19 cellular contexts compared by ENCODE assay signal in genomic region chr2:240457223-240458043, GRCh38. TPM values are rescaled to one million over a fixed set of nuclear protein-coding genes. Genes with fewer than 3 reads are reported as not detected.
DNase-seq lines count a peak whose midpoint lies in the region; ATAC-seq, FAIRE-seq and TF ChIP-seq lines count a peak whose summit lies in the region.
"Had no signal": no experiment of that assay in that cellular context is flagged by ENCODE, and none has a peak within 500 bp of the region (broad histone marks: within the 10 kb centered on the region; RNA-seq: fewer than 3 reads in every experiment).

No MANE protein-coding gene starts in this region.

- DNase-seq in activated naive CD8-positive, alpha-beta T cell treated with anti-CD3 and anti-CD28 coated beads for 36 hours = peak; percentile 3
- DNase-seq in activated naive CD8-positive, alpha-beta T cell treated with anti-CD3 and anti-CD28 coated beads, Interleukin-2, amount 50 U/mL, for 24 hours = no peak
- DNase-seq in H1 (ENCODE audit: low read depth in 1 of 2, low spot score in 2 of 2) = peak in 1 of 2 experiments; percentile 69
- DNase-seq in lower lobe of right lung = peak; percentile 42
- DNase-seq in sciatic nerve (ENCODE audit: low spot score) = peak; percentile 54
- no peak for DNase-seq in stomach
- DNase-seq: activated CD4-positive, alpha-beta T cell treated with anti-CD3 and anti-CD28 coated beads, Interleukin-2, amount 50 U/mL, for 1 hour; Karpas-422; NCI-H1092 treated with DMSO at 0.1 percent for 48 hours; NCI-H774; transverse colon had no signal

- no peak overlapping the region for H2AK5ac ChIP-seq in H1 (ENCODE audit: low read depth, low read length)

- POLR2A ChIA-PET in H1 (lab: Charles Lee; ENCODE audit: partially characterized antibody) = interaction anchor here (1.4 kb wide), 1 partner anchor 11 kb away, joined by 6 read pairs; no protein-coding TSS in a partner anchor

- H3K4me1 Mint-ChIP-seq in activated naive CD8-positive, alpha-beta T cell treated with anti-CD3 and anti-CD28 coated beads for 36 hours = peaks cover 6% of the 10 kb centered on the region
- H3K4me1 Mint-ChIP-seq in activated naive CD8-positive, alpha-beta T cell treated with anti-CD3 and anti-CD28 coated beads, Interleukin-2, amount 50 U/mL, for 24 hours = peaks cover 2% of the 10 kb centered on the region

- no peak overlapping the region for H3K56ac ChIP-seq in H1 (replicated peaks; ENCODE audit: insufficient read length, low read depth, low read length)

- H3K14ac ChIP-seq in H1 (ENCODE audit: insufficient read length) = no peak overlapping the region

- H3K18ac ChIP-seq in H1 (ENCODE audit: extremely low read depth, low read length) = peak overlapping the region; percentile 60; the same call in 1 of the 2 replicates

- intact Hi-C loops in lower lobe of right lung (cut with DNase I) = no loop called here
- intact Hi-C loops in sciatic nerve (cut with DNase I) = no loop called here
- intact Hi-C loops in stomach (cut with DNase I; ENCODE audit: low total_unique reads) = no loop called here

- H3K79me1 ChIP-seq in H1 (ENCODE audit: low read depth, low read length) = no peaks in the 10 kb centered on the region

- peaks cover 4% of the 10 kb centered on the region; the same call in 1 of the 2 replicates for H3K23me2 ChIP-seq in H1 (ENCODE audit: low read depth, low read length)

- peaks cover 0 to 5% (median 0%) of the 10 kb centered on the region in 4 experiments; a peak in 2 of 8 replicates for H3K36me3 ChIP-seq in H1 (ENCODE audit: control insufficient read depth in 2 of 4, insufficient read depth in 4 of 4, low read length in 3 of 4)
- H3K36me3 ChIP-seq in lower lobe of right lung = no peaks in the 10 kb centered on the region
- peaks cover 0 to 29% (median 14%) of the 10 kb centered on the region in 4 donors for H3K36me3 ChIP-seq in stomach
- H3K36me3 ChIP-seq: neutrophil, transverse colon had no signal

- H4K5ac ChIP-seq in H1 (ENCODE audit: insufficient read length, low read depth, low read length) = no peak overlapping the region

- no peak for TF ChIP-seq RAD21 in H1 (IDR thresholded peaks at IDR 0.05 in 1 of 2, conservative IDR thresholded peaks at IDR 0.05 in 1 of 2; ENCODE audit: low read depth in 2 of 2, low read length in 2 of 2)

- H4K20me1 ChIP-seq in H1 (replicated peaks in 1 of 2; ENCODE audit: control insufficient read depth in 1 of 2, insufficient read depth in 2 of 2, low read length in 2 of 2) = peaks cover 30 to 34% of the 10 kb centered on the region in 2 experiments

- WGBS in H1 (ENCODE audit: extremely low coverage in 1 of 2, insufficient coverage in 1 of 2, insufficient read length in 1 of 2, insufficient replicate concordance in 2 of 2, low coverage in 1 of 2, low lambda C conversion rate in 2 of 2, missing lambda C conversion rate in 1 of 2), 2 experiments = 57% methylated on average over 17 of the region's 22 CpGs; no CpG with 5 or more reads in 1 of the 2 experiments
- 65 to 75% (median 72%) methylated on average over 11 to 22 of the region's 22 CpGs for WGBS in stomach, 5 donors

- CTCF ChIA-PET in H1 (lab: Charles Lee; ENCODE audit: partially characterized antibody) = interaction anchor here (1.0 to 1.6 kb wide), 3 partner anchors 10 to 57 kb away, joined by 3 to 6 read pairs (median 5); no protein-coding TSS in a partner anchor

- no peaks in the 10 kb centered on the region for H3K79me2 ChIP-seq in H1 (ENCODE audit: control insufficient read depth in 1 of 2, insufficient read depth in 2 of 2, low read length in 2 of 2)

- FAIRE-seq in H1 (lab: Jason Lieb, UNC) = no peak
- FAIRE-seq: GM19239, TTC549 had no signal

- H3K4me1 ChIP-seq in H1 (replicated peaks in 1 of 4; ENCODE audit: control insufficient read depth in 3 of 4, insufficient read depth in 4 of 4, low read length in 3 of 4) = peaks cover 2 to 58% (median 37%) of the 10 kb centered on the region in 4 experiments
- peaks cover 14% of the 10 kb centered on the region for H3K4me1 ChIP-seq in lower lobe of right lung
- H3K4me1 ChIP-seq in stomach = peaks cover 16 to 43% (median 37%) of the 10 kb centered on the region in 4 donors

- H3K9me3 ChIP-seq in H1 (ENCODE audit: insufficient read depth in 2 of 2, low read depth in 1 of 2, low read length in 1 of 2) (no peaks in the 10 kb centered on the region), lower lobe of right lung (no peaks in the 10 kb centered on the region), stomach (no peaks in the 10 kb centered on the region)
- H3K9me3 ChIP-seq: neutrophil, transverse colon had no signal

- 0 out of 8 replicates have a peak overlapping the region, but pooled peaks of 1 of the 4 experiments have one; percentile 5 for H3K4me3 ChIP-seq in H1 (ENCODE audit: extremely low read depth in 1 of 4, insufficient read depth in 2 of 4, low read depth in 3 of 4, low read length in 4 of 4)
- no peak overlapping the region for H3K4me3 ChIP-seq in lower lobe of right lung
- H3K4me3 ChIP-seq in stomach = no peak overlapping the region
- H3K4me3 ChIP-seq: lung, skin epidermis, transverse colon had no signal

- TF ChIP-seq POLR2A in H1 (IDR thresholded peaks at IDR 0.05; ENCODE audit: control extremely low read depth in 1 of 2, low read depth in 2 of 2, low read length in 2 of 2) (no peak), stomach (IDR thresholded peaks at IDR 0.05) (no peak)

- H3K27ac Mint-ChIP-seq in activated naive CD8-positive, alpha-beta T cell treated with anti-CD3 and anti-CD28 coated beads for 36 hours = no peak overlapping the region
- no peak overlapping the region for H3K27ac Mint-ChIP-seq in activated naive CD8-positive, alpha-beta T cell treated with anti-CD3 and anti-CD28 coated beads, Interleukin-2, amount 50 U/mL, for 24 hours
- H3K27ac Mint-ChIP-seq: activated naive CD4-positive, alpha-beta T cell treated with anti-CD3 and anti-CD28 coated beads, Interleukin-2, amount 50 U/mL, for 72 hours had no signal

- H2BK20ac ChIP-seq in H1 (ENCODE audit: low read length) = peak overlapping the region; percentile 21; the same call in 1 of the 2 replicates

- no peak overlapping the region for H3K4me3 Mint-ChIP-seq in activated naive CD8-positive, alpha-beta T cell treated with anti-CD3 and anti-CD28 coated beads for 36 hours
- no peak overlapping the region for H3K4me3 Mint-ChIP-seq in activated naive CD8-positive, alpha-beta T cell treated with anti-CD3 and anti-CD28 coated beads, Interleukin-2, amount 50 U/mL, for 24 hours

- no peak for ATAC-seq in activated naive CD8-positive, alpha-beta T cell treated with anti-CD3 and anti-CD28 coated beads, Interleukin-2, amount 50 U/mL, for 24 hours
- ATAC-seq in lower lobe of right lung (no peak), sciatic nerve (no peak), GM18873 (IDR thresholded peaks at IDR 0.05; ENCODE audit: low FRiP score, unreplicated experiment) (no peak), GM21423 (IDR thresholded peaks at IDR 0.05; ENCODE audit: unreplicated experiment) (no peak)
- ATAC-seq: activated naive CD4-positive, alpha-beta T cell treated with anti-CD3 and anti-CD28 coated beads, Interleukin-2, amount 50 U/mL, for 72 hours had no signal

- peak overlapping the region; percentile 75; the same call in 1 of the 2 replicates for H2BK12ac ChIP-seq in H1 (ENCODE audit: low read depth, low read length)

- H4K91ac ChIP-seq in H1 (replicated peaks; ENCODE audit: insufficient read length, low read length) = no peak overlapping the region

- TF ChIP-seq CTCF in H1 (IDR thresholded peaks at IDR 0.05; ENCODE audit: control extremely low read depth in 1 of 3, insufficient read depth in 1 of 3, low read depth in 1 of 3, low read length in 3 of 3) (no peak), lower lobe of right lung (IDR thresholded peaks at IDR 0.05) (no peak), stomach (IDR thresholded peaks at IDR 0.05) (no peak)

- H3K27me3 Mint-ChIP-seq in activated naive CD8-positive, alpha-beta T cell treated with anti-CD3 and anti-CD28 coated beads for 36 hours = peaks cover 32% of the 10 kb centered on the region
- peaks cover 24% of the 10 kb centered on the region for H3K27me3 Mint-ChIP-seq in activated naive CD8-positive, alpha-beta T cell treated with anti-CD3 and anti-CD28 coated beads, Interleukin-2, amount 50 U/mL, for 24 hours

- no peak overlapping the region for H3K4ac ChIP-seq in H1 (replicated peaks; ENCODE audit: insufficient read length, low read depth, low read length)

- no peak overlapping the region for H4K8ac ChIP-seq in H1 (ENCODE audit: extremely low read depth, insufficient read depth, low read length)

- peak overlapping the region; percentile 62; the same call in 1 of the 2 replicates for H2BK5ac ChIP-seq in H1 (ENCODE audit: low read depth, low read length)

- no peak overlapping the region for H3K23ac ChIP-seq in H1 (ENCODE audit: insufficient read length)

- no peak overlapping the region for H2BK120ac ChIP-seq in H1 (replicated peaks; ENCODE audit: low read depth, low read length)

- no peaks in the 10 kb centered on the region for H3K36me3 Mint-ChIP-seq in activated naive CD8-positive, alpha-beta T cell treated with anti-CD3 and anti-CD28 coated beads for 36 hours
- no peaks in the 10 kb centered on the region for H3K36me3 Mint-ChIP-seq in activated naive CD8-positive, alpha-beta T cell treated with anti-CD3 and anti-CD28 coated beads, Interleukin-2, amount 50 U/mL, for 24 hours (ENCODE audit: low read depth)

- H3K27ac ChIP-seq in H1 (ENCODE audit: low read depth, low read length) (no peak overlapping the region), lower lobe of right lung (no peak overlapping the region), stomach (no peak overlapping the region)
- H3K27ac ChIP-seq: neutrophil, skin epidermis had no signal

- H3K4me2 ChIP-seq in H1 (ENCODE audit: insufficient read depth in 1 of 2, low read depth in 2 of 2, low read length in 2 of 2) = peak overlapping the region in 1 of 2 experiments; percentile 71; a peak in 3 of 4 replicates

- no peaks in the 10 kb centered on the region for H3K9me3 Mint-ChIP-seq in activated naive CD8-positive, alpha-beta T cell treated with anti-CD3 and anti-CD28 coated beads for 36 hours
- no peaks in the 10 kb centered on the region for H3K9me3 Mint-ChIP-seq in activated naive CD8-positive, alpha-beta T cell treated with anti-CD3 and anti-CD28 coated beads, Interleukin-2, amount 50 U/mL, for 24 hours
- H3K9me3 Mint-ChIP-seq: activated naive CD4-positive, alpha-beta T cell treated with anti-CD3 and anti-CD28 coated beads, Interleukin-2, amount 50 U/mL, for 72 hours had no signal

- H3K9ac ChIP-seq in H1 (replicated peaks in 1 of 4; ENCODE audit: extremely low read depth in 1 of 4, low read depth in 3 of 4, low read length in 3 of 4) = no peak overlapping the region

- H2AFZ ChIP-seq in H1 (ENCODE audit: low read length) = no peak overlapping the region

- TF ChIP-seq EP300 in H1 (IDR thresholded peaks at IDR 0.05; ENCODE audit: borderline replicate concordance in 1 of 2, low read depth in 2 of 2, low read length in 2 of 2) (no peak), stomach (IDR thresholded peaks at IDR 0.05) (no peak)

- peaks cover 15 to 30% (median 24%) of the 10 kb centered on the region in 4 experiments for H3K27me3 ChIP-seq in H1 (replicated peaks in 1 of 4; ENCODE audit: control insufficient read depth in 3 of 4, extremely low read depth in 1 of 4, insufficient read depth in 3 of 4, low read length in 3 of 4)
- peaks cover 23% of the 10 kb centered on the region for H3K27me3 ChIP-seq in lower lobe of right lung (ENCODE audit: low read depth)
- peaks cover 0 to 53% (median 37%) of the 10 kb centered on the region in 3 donors for H3K27me3 ChIP-seq in stomach

- no peak overlapping the region for H2BK15ac ChIP-seq in H1 (ENCODE audit: low read length)

RNA-seq across cellular contexts. Expression of gene GPC1, which starts 22.0 kb away (rescaled TPM):
- 1 to 10 TPM in 1 of 2 experiments, under 1 TPM in 1; 0.64 to 1.3 TPM for total RNA-seq in activated naive CD8-positive, alpha-beta T cell treated with anti-CD3 and anti-CD28 coated beads for 36 hours
- 28.3 and 31.9 TPM in 2 replicates for total RNA-seq in H1 (2021; fragmentation: NEBNext Ultra II Directional; extraction: Animal tissue kit (Norgen Biotek cat#: 25700))
- polyA plus RNA-seq in H1 (2011; rRNA removed) = 21.9 and 30.2 TPM in 2 replicates
- polyA plus RNA-seq in H1 (2011; cell fraction: cytosol; rRNA removed) = 22.1 TPM
- 47.6 TPM for polyA plus RNA-seq in H1 (2011; cell fraction: nucleus; rRNA removed)
- polyA plus RNA-seq in H1 (2012, experiment 1 of 2) = 18.4 to 31.5 TPM (median 29.5 TPM) in 4 replicates
- polyA plus RNA-seq in H1 (2012, experiment 2 of 2) = 27.9 TPM
- polyA plus RNA-seq in H1 (2013, experiment 1 of 2) = 42.0 TPM
- polyA plus RNA-seq in H1 (2013, experiment 2 of 2) = 37.4 TPM
- polyA minus RNA-seq in H1 (2011; rRNA and poly(A)+ RNA removed) = 14.3 and 16.0 TPM in 2 replicates
- 29.2 TPM for polyA minus RNA-seq in H1 (2011; cell fraction: cytosol; rRNA and poly(A)+ RNA removed)
- 22.9 TPM for polyA minus RNA-seq in H1 (2011; cell fraction: nucleus; rRNA and poly(A)+ RNA removed)
- 14.7 TPM for total RNA-seq in lower lobe of right lung
- total RNA-seq in sciatic nerve = 85.4 TPM
- total RNA-seq in stomach = 100 to 1,000 TPM in 1 of 5 donors, 10 to 100 TPM in 4; 11.7 to 117 (median 28.8) TPM
- polyA plus RNA-seq in stomach = 10 to 100 TPM in 2 of 3 donors, 1 to 10 TPM in 1; 6.3 to 40.1 (median 14.0) TPM

Comparison
In these comparisons a context has a peak if more than half of its experiments do, and no peak if none do; other contexts are left out.
1. DNase-seq: peak in activated naive CD8-positive, alpha-beta T cell treated with anti-CD3 and anti-CD28 coated beads for 36 hours (single experiment), lower lobe of right lung (single experiment) and sciatic nerve (single experiment); none in activated naive CD8-positive, alpha-beta T cell treated with anti-CD3 and anti-CD28 coated beads, Interleukin-2, amount 50 U/mL, for 24 hours (single experiment) and stomach (single experiment).